8 cellular contexts compared by ENCODE assay signal in the genomic region with DNA sequence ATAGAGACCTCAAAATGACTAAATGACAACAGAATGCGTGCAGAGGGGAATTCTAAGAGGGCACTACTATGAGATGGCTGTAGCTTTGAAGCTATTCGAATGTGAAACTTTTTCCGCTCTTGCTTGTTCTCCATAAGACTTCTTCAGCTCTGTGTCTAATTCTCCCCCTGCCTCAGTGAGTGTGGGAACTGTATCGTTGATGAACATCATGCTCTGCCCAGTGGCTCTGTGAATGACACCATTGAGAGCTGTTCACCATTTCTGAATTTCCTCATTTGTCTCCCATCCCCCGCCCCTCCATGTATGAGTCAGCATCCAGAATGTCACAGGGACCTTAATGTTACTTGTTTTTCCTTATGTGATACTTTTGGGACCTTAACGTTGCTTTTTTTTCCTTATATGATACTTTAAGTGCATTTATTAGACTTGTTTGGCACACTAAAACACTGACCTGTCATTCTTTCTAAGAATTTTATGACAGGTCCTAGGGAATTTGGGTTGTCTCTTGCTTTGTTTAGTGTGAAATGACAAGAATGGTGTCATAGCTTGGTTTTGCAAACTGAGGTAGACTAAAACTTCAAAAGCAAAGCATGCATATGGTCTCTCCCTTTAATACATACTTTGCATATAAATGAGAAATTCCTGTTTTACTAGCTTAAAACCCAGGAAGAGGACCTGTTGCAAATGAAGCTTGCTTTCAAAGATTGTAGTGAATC.
DNase-seq lines count a peak whose midpoint lies in the region; ATAC-seq and TF ChIP-seq lines count a peak whose summit lies in the region.

No MANE protein-coding gene starts in this region.

- H3K4me1 ChIP-seq in ascending aorta = peaks cover 11 to 51% of the 10 kb centered on the region in 2 donors

- peak; percentile 40 for ATAC-seq in GM21717 (IDR thresholded peaks at IDR 0.05; ENCODE audit: unreplicated experiment)

- CTCF ChIA-PET in HEK293T (lab: Yijun Ruan, JAX) = interaction anchor here (0.7 kb wide), 1 partner anchor 10 kb away, joined by 3 read pairs; no protein-coding TSS in a partner anchor

- H3K9me3 ChIP-seq in ascending aorta = no peaks in the 10 kb centered on the region

- intact Hi-C loops in ascending aorta (cut with DNase I) = no loop called here

- no peaks in the 10 kb centered on the region for H3K27me3 ChIP-seq in ascending aorta

- DNase-seq in GDM1 (lab: John Stamatoyannopoulos, UW) (peak; percentile 17), NCI-H1048 (lab: John Stamatoyannopoulos, UW) (peak; percentile 45), ascending aorta (ENCODE audit: low spot score in 2 of 2) (peak in 1 of 2 donors; percentile 83), iris pigment epithelial cell (ENCODE audit: low read depth) (peak; percentile 57), NCI-H748 treated with DMSO at 0.1 percent for 48 hours (lab: John Stamatoyannopoulos, UW) (no peak), HEK293T (ENCODE audit: extremely low spot score) (no peak)
- DNase-seq in stimulated activated CD4-positive, alpha-beta T cell treated with anti-CD3 and anti-CD28 coated beads, Interleukin-4, amount 100 ng/mL, for 24 hours = peak; percentile 31

- peak overlapping the region; percentile 65 to 77 for H3K27ac ChIP-seq in ascending aorta

- TF ChIP-seq CTCF in ascending aorta (IDR thresholded peaks at IDR 0.05) = no peak

- POLR2A ChIA-PET in HEK293T (lab: Yijun Ruan, JAX) = interaction anchor here (0.7 kb wide), 1 partner anchor 98 kb away, joined by 4 read pairs; no protein-coding TSS in a partner anchor

- peaks cover 0 to under 1% of the 10 kb centered on the region in 2 donors for H3K36me3 ChIP-seq in ascending aorta

- H3K4me3 ChIP-seq in ascending aorta = no peak overlapping the region

TF ChIP-seq in HEK293T, 16 proteins besides CTCF, POLR2A, EP300 and RAD21:
- TF ChIP-seq CTBP1 (IDR thresholded peaks at IDR 0.05; ENCODE audit: borderline replicate concordance) (no peak), BHLHE40 (IDR thresholded peaks at IDR 0.05; ENCODE audit: borderline replicate concordance) (no peak), SUZ12 (IDR thresholded peaks at IDR 0.05) (no peak), ARNT (IDR thresholded peaks at IDR 0.05) (no peak), NFRKB (IDR thresholded peaks at IDR 0.05) (no peak), HDGF (IDR thresholded peaks at IDR 0.05; ENCODE audit: borderline replicate concordance) (no peak), FOXK2 (IDR thresholded peaks at IDR 0.05) (no peak), ZNF384 (IDR thresholded peaks at IDR 0.05) (no peak), SP1 (IDR thresholded peaks at IDR 0.05) (no peak)

Comparison
In these comparisons a context has a peak if more than half of its experiments do, and no peak if none do; other contexts are left out.
1. DNase-seq: peak in GDM1 (single experiment), NCI-H1048 (single experiment), iris pigment epithelial cell (single experiment) and stimulated activated CD4-positive, alpha-beta T cell treated with anti-CD3 and anti-CD28 coated beads, Interleukin-4, amount 100 ng/mL, for 24 hours (single experiment); none in NCI-H748 treated with DMSO at 0.1 percent for 48 hours (single experiment) and HEK293T (single experiment).